Comparison of ENCODE assay signal across 1 cellular context in the genomic region with DNA sequence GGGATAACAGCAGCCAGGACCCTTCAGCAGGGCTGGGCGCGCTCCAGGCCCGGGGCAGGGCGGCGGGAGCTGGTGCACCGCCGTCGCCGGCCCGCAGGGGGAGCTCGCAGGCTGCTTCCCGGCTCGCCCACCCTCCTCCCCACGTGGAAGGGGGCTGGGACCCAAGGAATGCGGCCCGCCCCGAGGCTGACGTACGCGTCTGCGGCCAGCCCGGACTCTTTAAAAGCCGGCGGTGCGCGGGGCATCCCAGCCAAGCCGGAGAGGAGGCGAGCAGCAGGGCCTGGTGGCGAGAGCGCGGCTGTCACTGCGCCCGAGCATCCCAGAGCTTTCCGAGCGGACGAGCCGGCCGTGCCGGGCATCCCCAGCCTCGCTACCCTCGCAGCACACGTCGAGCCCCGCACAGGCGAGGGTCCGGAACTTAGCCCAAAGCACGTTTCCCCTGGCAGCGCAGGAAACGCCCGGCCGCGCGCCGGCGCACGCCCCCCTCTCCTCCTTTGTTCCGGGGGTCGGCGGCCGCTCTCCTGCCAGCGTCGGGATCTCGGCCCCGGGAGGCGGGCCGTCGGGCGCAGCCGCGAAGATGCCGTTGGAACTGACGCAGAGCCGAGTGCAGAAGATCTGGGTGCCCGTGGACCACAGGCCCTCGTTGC.
TF ChIP-seq lines count a peak whose summit lies in the region.

A gene (plus strand): TSS at position 249 of the 647 bp plus-strand sequence. CDS start 329 bp downstream, at position 578.

TF ChIP-seq in HepG2, 621 proteins besides CTCF, POLR2A, EP300 and RAD21 (continued from another document):
- TF ChIP-seq, protein P1, sequence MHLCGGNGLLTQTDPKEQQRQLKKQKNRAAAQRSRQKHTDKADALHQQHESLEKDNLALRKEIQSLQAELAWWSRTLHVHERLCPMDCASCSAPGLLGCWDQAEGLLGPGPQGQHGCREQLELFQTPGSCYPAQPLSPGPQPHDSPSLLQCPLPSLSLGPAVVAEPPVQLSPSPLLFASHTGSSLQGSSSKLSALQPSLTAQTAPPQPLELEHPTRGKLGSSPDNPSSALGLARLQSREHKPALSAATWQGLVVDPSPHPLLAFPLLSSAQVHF (CRISPR knock-in tag; IDR thresholded peaks at IDR 0.05): peak; percentile 88
- no peak for TF ChIP-seq ATM (IDR thresholded peaks at IDR 0.05; ENCODE audit: borderline replicate concordance)
- TF ChIP-seq, protein P2, sequence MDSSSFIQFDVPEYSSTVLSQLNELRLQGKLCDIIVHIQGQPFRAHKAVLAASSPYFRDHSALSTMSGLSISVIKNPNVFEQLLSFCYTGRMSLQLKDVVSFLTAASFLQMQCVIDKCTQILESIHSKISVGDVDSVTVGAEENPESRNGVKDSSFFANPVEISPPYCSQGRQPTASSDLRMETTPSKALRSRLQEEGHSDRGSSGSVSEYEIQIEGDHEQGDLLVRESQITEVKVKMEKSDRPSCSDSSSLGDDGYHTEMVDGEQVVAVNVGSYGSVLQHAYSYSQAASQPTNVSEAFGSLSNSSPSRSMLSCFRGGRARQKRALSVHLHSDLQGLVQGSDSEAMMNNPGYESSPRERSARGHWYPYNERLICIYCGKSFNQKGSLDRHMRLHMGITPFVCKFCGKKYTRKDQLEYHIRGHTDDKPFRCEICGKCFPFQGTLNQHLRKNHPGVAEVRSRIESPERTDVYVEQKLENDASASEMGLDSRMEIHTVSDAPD (CRISPR knock-in tag; IDR thresholded peaks at IDR 0.05): no peak
- no peak for TF ChIP-seq JARID2 (CRISPR knock-in tag; IDR thresholded peaks at IDR 0.05; ENCODE audit: insufficient replicate concordance)
- no peak for TF ChIP-seq SCMH1 (CRISPR knock-in tag; IDR thresholded peaks at IDR 0.05; ENCODE audit: borderline replicate concordance)
- TF ChIP-seq SRY (CRISPR knock-in tag; IDR thresholded peaks at IDR 0.05): peak; percentile 84; the same call in 1 of the 2 replicates
- peak; percentile 36; the same call in 1 of the 2 replicates for TF ChIP-seq PHF20 (CRISPR knock-in tag; IDR thresholded peaks at IDR 0.05)
- TF ChIP-seq STAG1 (CRISPR knock-in tag; IDR thresholded peaks at IDR 0.05): peak; percentile 79
- TF ChIP-seq, protein P3, sequence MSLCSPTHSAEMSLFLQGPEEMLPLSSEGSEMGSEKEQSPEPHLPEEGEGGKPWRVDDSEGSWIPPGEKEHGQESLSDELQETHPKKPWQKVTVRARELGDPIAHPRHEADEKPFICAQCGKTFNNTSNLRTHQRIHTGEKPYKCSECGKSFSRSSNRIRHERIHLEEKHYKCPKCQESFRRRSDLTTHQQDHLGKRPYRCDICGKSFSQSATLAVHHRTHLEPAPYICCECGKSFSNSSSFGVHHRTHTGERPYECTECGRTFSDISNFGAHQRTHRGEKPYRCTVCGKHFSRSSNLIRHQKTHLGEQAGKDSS (CRISPR knock-in tag; IDR thresholded peaks at IDR 0.05; ENCODE audit: borderline replicate concordance, low read depth): peak; percentile 82; the same call in 1 of the 2 replicates
